Comparison of ENCODE assay signal across 8 cellular contexts in genomic region chr1:222711319-222712252, GRCh38.
DNase-seq lines count a peak whose midpoint lies in the region; ATAC-seq lines count a peak whose summit lies in the region.

No MANE protein-coding gene starts in this region.

- peak; percentile 32 for ATAC-seq in GM19324 (IDR thresholded peaks at IDR 0.05; ENCODE audit: low FRiP score, unreplicated experiment)
- peak; percentile 38 for ATAC-seq in HG03439 (IDR thresholded peaks at IDR 0.05; ENCODE audit: unreplicated experiment)
- ATAC-seq in memory B cell (ENCODE audit: low read depth): peak; percentile 13

- no peaks in the 10 kb centered on the region for H3K27me3 Mint-ChIP-seq in memory B cell

- H3K4me3 Mint-ChIP-seq in memory B cell: peak overlapping the region; percentile 92

- no peaks in the 10 kb centered on the region for H3K9me3 Mint-ChIP-seq in memory B cell

- H3K36me3 Mint-ChIP-seq in memory B cell: peaks cover 11% of the 10 kb centered on the region

- peak overlapping the region; percentile 98 for H3K27ac Mint-ChIP-seq in memory B cell

- DNase-seq in C1 segment of cervical spinal cord (lab: John Stamatoyannopoulos, UW) (peak in 12 of 14 donors; percentile 12 to 74 (median 52)), NCI-H82 (lab: John Stamatoyannopoulos, UW) (peak; percentile 75), memory B cell (ENCODE audit: low spot score in 2 of 2) (peak in 1 of 2 donors; percentile 33)
- peak; percentile 19 to 36 for DNase-seq in activated CD8-positive, alpha-beta memory T cell treated with anti-CD3 and anti-CD28 coated beads for 1 hour (ENCODE audit: extremely low read depth in 1 of 2, low read depth in 1 of 2)
- peak; percentile 42 for DNase-seq in effector CD4-positive, alpha-beta T cell
- DNase-seq in stimulated activated CD8-positive, alpha-beta memory T cell treated with anti-CD3 and anti-CD28 coated beads, Interleukin-15, amount 100 ng/mL, for 4 hours (ENCODE audit: low read depth in 2 of 2): peak; percentile 17 to 51

- peaks cover 28% of the 10 kb centered on the region for H3K4me1 Mint-ChIP-seq in memory B cell
